Comparison of ENCODE assay signal across 7 cellular contexts in genomic region chr12:106759526-106760183, GRCh38. TPM values are rescaled to one million over a fixed set of nuclear protein-coding genes. Genes with fewer than 3 reads are reported as not detected.
DNase-seq lines count a peak whose midpoint lies in the region; ATAC-seq and TF ChIP-seq lines count a peak whose summit lies in the region.

No MANE protein-coding gene starts in this region.

- H3K9me3 ChIP-seq in skeletal muscle tissue (ENCODE audit: control insufficient read depth in 3 of 3, low read length in 3 of 3), result no peaks in the 10 kb centered on the region

- no peaks in the 10 kb centered on the region for H3K36me3 ChIP-seq in skeletal muscle tissue (ENCODE audit: control insufficient read depth in 3 of 3, insufficient read depth in 3 of 3, low read length in 3 of 3)

- H3K27ac ChIP-seq in cingulate gyrus (ENCODE audit: low read depth, low read length), result peak overlapping the region; percentile 66
- peak overlapping the region; percentile 66 for H3K27ac ChIP-seq in skeletal muscle tissue (ENCODE audit: low read depth, low read length)

- H3K4me1 ChIP-seq in skeletal muscle tissue (ENCODE audit: control insufficient read depth in 3 of 3, insufficient read depth in 3 of 3, low read length in 3 of 3), result peaks cover 21 to 26% (median 23%) of the 10 kb centered on the region in 3 donors

- no peak overlapping the region for H3K9ac ChIP-seq in skeletal muscle tissue (ENCODE audit: low read depth in 1 of 3, low read length in 3 of 3)

- ATAC-seq in GM19351 (IDR thresholded peaks at IDR 0.05; ENCODE audit: unreplicated experiment) (peak; percentile 27), HG03064 (IDR thresholded peaks at IDR 0.05; ENCODE audit: low read depth, unreplicated experiment) (peak; percentile 36)

- no peak for TF ChIP-seq CTCF in foreskin fibroblast (IDR thresholded peaks at IDR 0.05; ENCODE audit: low read depth, low read length)

- H3K27me3 ChIP-seq in skeletal muscle tissue (ENCODE audit: control insufficient read depth in 3 of 3, insufficient read depth in 3 of 3, low read length in 3 of 3), result no peaks in the 10 kb centered on the region

- DNase-seq in NAMALWA (ENCODE audit: low spot score), result no peak
- DNase-seq in HuH-7.5 (ENCODE audit: low spot score), result no peak
- DNase-seq in foreskin fibroblast, result no peak

- H3K4me3 ChIP-seq in skeletal muscle tissue (ENCODE audit: low read length in 3 of 3) (peak overlapping the region in 1 of 3 donors; percentile 4), foreskin fibroblast (ENCODE audit: low read depth in 1 of 2, low read length in 2 of 2) (no peak overlapping the region)

RNA-seq across cellular contexts. Expression of gene RIC8B, which starts 14.8 kb away (rescaled TPM):
- total RNA-seq in skeletal muscle tissue, result 19.3 TPM
